ENCODE assay signal across 8 cellular contexts in genomic region chr11:29527391-29527936, GRCh38.
A peak's percentile ranks its signal among the peaks of the same experiment; 100 is the strongest.
DNase-seq lines count a peak whose midpoint lies in the region; ATAC-seq and TF ChIP-seq lines count a peak whose summit lies in the region.

No MANE protein-coding gene starts in this region.

- no peak overlapping the region for H3K4me3 Mint-ChIP-seq in activated naive CD8-positive, alpha-beta T cell treated with anti-CD3 and anti-CD28 coated beads, Interleukin-2, amount 50 U/mL, for 24 hours

- intact Hi-C loops in left ventricle myocardium inferior (cut with micrococcal nuclease): no loop called here

- no peak overlapping the region for H3K27ac Mint-ChIP-seq in activated naive CD8-positive, alpha-beta T cell treated with anti-CD3 and anti-CD28 coated beads, Interleukin-2, amount 50 U/mL, for 24 hours

- TF ChIP-seq CTCF in RWPE2 (IDR thresholded peaks at IDR 0.05; ENCODE audit: poor library complexity, severe bottlenecking): peak; percentile 60
- peak; percentile 52 for TF ChIP-seq CTCF in left ventricle myocardium inferior (IDR thresholded peaks at IDR 0.05; ENCODE audit: borderline replicate concordance)

- H3K4me1 ChIP-seq in RWPE2 (ENCODE audit: insufficient read depth, poor library complexity, severe bottlenecking) (no peaks in the 10 kb centered on the region), left ventricle myocardium inferior (no peaks in the 10 kb centered on the region)

- no peak overlapping the region for H3K4me3 ChIP-seq in RWPE2 (ENCODE audit: severe bottlenecking)
- no peak overlapping the region for H3K4me3 ChIP-seq in left ventricle myocardium inferior

- H3K36me3 Mint-ChIP-seq in activated naive CD8-positive, alpha-beta T cell treated with anti-CD3 and anti-CD28 coated beads, Interleukin-2, amount 50 U/mL, for 24 hours (ENCODE audit: low read depth): no peaks in the 10 kb centered on the region

- no peaks in the 10 kb centered on the region for H3K4me1 Mint-ChIP-seq in activated naive CD8-positive, alpha-beta T cell treated with anti-CD3 and anti-CD28 coated beads, Interleukin-2, amount 50 U/mL, for 24 hours

- no peaks in the 10 kb centered on the region for H3K27me3 Mint-ChIP-seq in activated naive CD8-positive, alpha-beta T cell treated with anti-CD3 and anti-CD28 coated beads, Interleukin-2, amount 50 U/mL, for 24 hours

- peaks cover 12% of the 10 kb centered on the region for H3K9me3 Mint-ChIP-seq in activated naive CD8-positive, alpha-beta T cell treated with anti-CD3 and anti-CD28 coated beads, Interleukin-2, amount 50 U/mL, for 24 hours

- H3K9me3 ChIP-seq in RWPE2 (ENCODE audit: severe bottlenecking) (no peaks in the 10 kb centered on the region), left ventricle myocardium inferior (replicated peaks) (peaks cover 16% of the 10 kb centered on the region)

- ATAC-seq in HG02885 (IDR thresholded peaks at IDR 0.05; ENCODE audit: poor library complexity, unreplicated experiment) (peak; percentile 73), RWPE2 (ENCODE audit: low read depth) (peak; percentile 92), GM19452 (IDR thresholded peaks at IDR 0.05; ENCODE audit: unreplicated experiment) (no peak)
- ATAC-seq in activated naive CD8-positive, alpha-beta T cell treated with anti-CD3 and anti-CD28 coated beads, Interleukin-2, amount 50 U/mL, for 24 hours: no peak

- no peaks in the 10 kb centered on the region for H3K27me3 ChIP-seq in RWPE2 (ENCODE audit: insufficient read depth, poor library complexity, severe bottlenecking)
- H3K27me3 ChIP-seq in left ventricle myocardium inferior (ENCODE audit: low read depth): no peaks in the 10 kb centered on the region

- H3K36me3 ChIP-seq in RWPE2 (ENCODE audit: low read depth) (no peaks in the 10 kb centered on the region), left ventricle myocardium inferior (no peaks in the 10 kb centered on the region)

- no peak overlapping the region for H3K27ac ChIP-seq in RWPE2 (ENCODE audit: poor library complexity, severe bottlenecking)
- no peak overlapping the region for H3K27ac ChIP-seq in left ventricle myocardium inferior (replicated peaks)

- DNase-seq in DMS53 treated with DMSO at 0.1 percent for 48 hours (lab: John Stamatoyannopoulos, UW; ENCODE audit: unreplicated experiment): peak; percentile 36
- no peak for DNase-seq in RWPE2 (ENCODE audit: low spot score)
- no peak for DNase-seq in left ventricle myocardium inferior
- no peak for DNase-seq in activated naive CD4-positive, alpha-beta T cell (lab: John Stamatoyannopoulos, UW)
- no peak for DNase-seq in stimulated activated naive CD4-positive, alpha-beta T cell (lab: John Stamatoyannopoulos, UW)
- DNase-seq in activated naive CD8-positive, alpha-beta T cell treated with anti-CD3 and anti-CD28 coated beads, Interleukin-2, amount 50 U/mL, for 24 hours: no peak

Comparison
In these comparisons a context has a peak if more than half of its experiments do, and no peak if none do; other contexts are left out.
1. ATAC-seq: peak in HG02885 (single experiment) and RWPE2 (single experiment); none in activated naive CD8-positive, alpha-beta T cell treated with anti-CD3 and anti-CD28 coated beads, Interleukin-2, amount 50 U/mL, for 24 hours (single experiment) and GM19452 (single experiment).